ENCODE assay signal across 18 cellular contexts in genomic region chr11:33292306-33292705, GRCh38. TPM values are rescaled to one million over a fixed set of nuclear protein-coding genes. Genes with fewer than 3 reads are reported as not detected.
A peak's percentile ranks its signal among the peaks of the same experiment; 100 is the strongest.
DNase-seq lines count a peak whose midpoint lies in the region; ATAC-seq and TF ChIP-seq lines count a peak whose summit lies in the region.
"Had no signal": no experiment of that assay in that cellular context is flagged by ENCODE, and none has a peak within 500 bp of the region (broad histone marks: within the 10 kb centered on the region; RNA-seq: fewer than 3 reads in every experiment).

No MANE protein-coding gene starts in this region.

- H3K27ac Mint-ChIP-seq in GM23338 (no peak overlapping the region), CD14-positive monocyte (peak overlapping the region in 2 of 7 donors; percentile 67 to 73)
- H3K27ac Mint-ChIP-seq: HFFc6 had no signal

- H3K4me3 Mint-ChIP-seq in GM23338 (no peak overlapping the region), CD14-positive monocyte (no peak overlapping the region)
- H3K4me3 Mint-ChIP-seq: CD4-positive, alpha-beta memory T cell; HFFc6 had no signal

- no peaks in the 10 kb centered on the region for H3K4me1 ChIP-seq in GM23338 (ENCODE audit: insufficient read depth)
- peaks cover 0 to 22% of the 10 kb centered on the region in 2 donors for H3K4me1 ChIP-seq in ascending aorta
- peaks cover 20 to 33% (median 30%) of the 10 kb centered on the region in 3 donors for H3K4me1 ChIP-seq in skeletal muscle tissue (ENCODE audit: control insufficient read depth in 3 of 3, insufficient read depth in 3 of 3, low read length in 3 of 3)

- H3K4me3 ChIP-seq in GM23338 (no peak overlapping the region), ascending aorta (no peak overlapping the region), skeletal muscle tissue (ENCODE audit: low read length in 3 of 3) (peak overlapping the region in 1 of 3 donors; percentile 15)
- H3K4me3 ChIP-seq: MG63 had no signal

- H3K27ac ChIP-seq in GM23338 (ENCODE audit: low read depth) (no peak overlapping the region), ascending aorta (peak overlapping the region; percentile 45 to 53), skeletal muscle tissue (ENCODE audit: low read depth, low read length) (peak overlapping the region; percentile 93)

- TF ChIP-seq CTCF in GM23338 (conservative IDR thresholded peaks at IDR 0.05; ENCODE audit: low read depth in 2 of 2) (no peak), ascending aorta (IDR thresholded peaks at IDR 0.05) (no peak), CD14-positive monocyte (IDR thresholded peaks at IDR 0.05) (no peak)

- H3K27me3 Mint-ChIP-seq in GM23338 (ENCODE audit: insufficient read depth, low read depth, poor library complexity) (no peaks in the 10 kb centered on the region), CD14-positive monocyte (ENCODE audit: low read depth in 3 of 3) (peaks cover 0 to under 1% (median 0%) of the 10 kb centered on the region in 3 donors)
- H3K27me3 Mint-ChIP-seq: CD4-positive, alpha-beta memory T cell had no signal

- peak overlapping the region; percentile 60 to 86 (median 66) for H3K9ac ChIP-seq in skeletal muscle tissue (ENCODE audit: low read depth in 1 of 3, low read length in 3 of 3)

- no peaks in the 10 kb centered on the region for H3K9me2 ChIP-seq in GM23338 (ENCODE audit: insufficient read depth)

- H3K9me3 Mint-ChIP-seq in GM23338, result peaks cover 3% of the 10 kb centered on the region; the same call in 1 of the 3 replicates
- no peaks in the 10 kb centered on the region for H3K9me3 Mint-ChIP-seq in CD14-positive monocyte
- H3K9me3 Mint-ChIP-seq: HFFc6 had no signal

- no peaks in the 10 kb centered on the region; the same call in 2 of the 3 replicates for H3K4me1 Mint-ChIP-seq in GM23338
- H3K4me1 Mint-ChIP-seq in CD14-positive monocyte, result peaks cover 6% of the 10 kb centered on the region

- H3K36me3 Mint-ChIP-seq in GM23338 (ENCODE audit: low read depth) (peaks cover 8% of the 10 kb centered on the region; the same call in 2 of the 3 replicates), CD14-positive monocyte (peaks cover 29 to 56% of the 10 kb centered on the region in 2 donors)

- DNase-seq in GM23338 (ENCODE audit: low spot score) (no peak), ascending aorta (ENCODE audit: low spot score in 2 of 2) (no peak), left kidney (ENCODE audit: low read depth, low spot score) (peak; percentile 72), NCI-H2029 treated with DMSO at 0.1 percent for 48 hours (lab: John Stamatoyannopoulos, UW) (no peak), head of caudate nucleus (no peak), CD14-positive monocyte (ENCODE audit: low spot score) (no peak)
- DNase-seq: CD4-positive, alpha-beta memory T cell; DMS79 treated with DMSO at 0.1 percent for 48 hours; GDM1; HFFc6; KG1; MG63; NCI-H1105 treated with DMSO at 0.1 percent for 48 hours; NCI-H187 treated with DMSO at 0.1 percent for 48 hours; NCI-H2171 treated with DMSO at 0.1 percent for 48 hours; NCI-H510A had no signal

- H4K20me1 ChIP-seq in GM23338 (replicated peaks; ENCODE audit: insufficient read depth), result no peaks in the 10 kb centered on the region; the same call in 1 of the 2 replicates

- no peak overlapping the region for H3K4me2 ChIP-seq in GM23338

- no peak overlapping the region for H2AFZ ChIP-seq in GM23338

- H3K79me2 ChIP-seq in GM23338 (replicated peaks; ENCODE audit: insufficient read depth), result peaks cover 50% of the 10 kb centered on the region

- H3K27me3 ChIP-seq in GM23338 (ENCODE audit: insufficient read depth) (no peaks in the 10 kb centered on the region), ascending aorta (no peaks in the 10 kb centered on the region), skeletal muscle tissue (ENCODE audit: control insufficient read depth in 3 of 3, insufficient read depth in 3 of 3, low read length in 3 of 3) (no peaks in the 10 kb centered on the region)
- H3K27me3 ChIP-seq: MG63 had no signal

- intact Hi-C loops in ascending aorta (cut with DNase I) (no loop called here), head of caudate nucleus (cut with DNase I) (no loop called here), CD14-positive monocyte (cut with micrococcal nuclease) (no loop called here)

- no peaks in the 10 kb centered on the region for H3F3A ChIP-seq in GM23338 (replicated peaks; ENCODE audit: low read depth)

- H3K9me3 ChIP-seq in ascending aorta, result no peaks in the 10 kb centered on the region
- no peaks in the 10 kb centered on the region for H3K9me3 ChIP-seq in skeletal muscle tissue (ENCODE audit: control insufficient read depth in 3 of 3, low read length in 3 of 3)

- H3K36me3 ChIP-seq in GM23338 (ENCODE audit: insufficient read depth) (no peaks in the 10 kb centered on the region), ascending aorta (peaks cover 0 to 16% of the 10 kb centered on the region in 2 donors), skeletal muscle tissue (ENCODE audit: control insufficient read depth in 3 of 3, insufficient read depth in 3 of 3, low read length in 3 of 3) (peaks cover 4 to 14% (median 5%) of the 10 kb centered on the region in 3 donors)

- ATAC-seq in GM23338, result peak; percentile 34; the same call in 1 of the 3 replicates
- no peak for ATAC-seq in GM21360 (IDR thresholded peaks at IDR 0.05; ENCODE audit: unreplicated experiment)

TF ChIP-seq in GM23338, 12 proteins besides CTCF, POLR2A, EP300 and RAD21 (continues in another document):
- TF ChIP-seq ZNF114 (CRISPR knock-in tag; IDR thresholded peaks at IDR 0.05), result no peak
- TF ChIP-seq, protein P1, sequence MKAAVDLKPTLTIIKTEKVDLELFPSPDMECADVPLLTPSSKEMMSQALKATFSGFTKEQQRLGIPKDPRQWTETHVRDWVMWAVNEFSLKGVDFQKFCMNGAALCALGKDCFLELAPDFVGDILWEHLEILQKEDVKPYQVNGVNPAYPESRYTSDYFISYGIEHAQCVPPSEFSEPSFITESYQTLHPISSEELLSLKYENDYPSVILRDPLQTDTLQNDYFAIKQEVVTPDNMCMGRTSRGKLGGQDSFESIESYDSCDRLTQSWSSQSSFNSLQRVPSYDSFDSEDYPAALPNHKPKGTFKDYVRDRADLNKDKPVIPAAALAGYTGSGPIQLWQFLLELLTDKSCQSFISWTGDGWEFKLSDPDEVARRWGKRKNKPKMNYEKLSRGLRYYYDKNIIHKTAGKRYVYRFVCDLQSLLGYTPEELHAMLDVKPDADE (IDR thresholded peaks at IDR 0.05), result no peak
- TF ChIP-seq EZH2phosphoT487 (IDR thresholded peaks at IDR 0.05; ENCODE audit: unreplicated experiment), result no peak
- no peak for TF ChIP-seq ZNF331 (CRISPR knock-in tag; IDR thresholded peaks at IDR 0.05; ENCODE audit: low read depth)
- TF ChIP-seq JUNB (IDR thresholded peaks at IDR 0.05; ENCODE audit: unreplicated experiment), result no peak

RNA-seq across cellular contexts. Expression of gene HIPK3, which starts 35.1 kb away (rescaled TPM):
- total RNA-seq in GM23338 (2014; rRNA removed; shearing (Covaris generic)), result 20.5 and 29.8 TPM in 2 replicates
- polyA plus RNA-seq in GM23338 (2016; fragmentation: Nextera tagmentation; extraction: Ambion mirVana), result 4.7 and 5.5 TPM in 2 replicates
- total RNA-seq in ascending aorta, result 302 TPM
- total RNA-seq in skeletal muscle tissue, result 478 TPM
- 10 to 100 TPM; 62.0 to 68.6 TPM for polyA plus RNA-seq in CD14-positive monocyte
